16 cellular contexts compared by ENCODE assay signal in genomic region chr16:85438981-85439639, GRCh38.
"Had no signal": no experiment of that assay in that cellular context is flagged by ENCODE, and none has a peak within 500 bp of the region (broad histone marks: within the 10 kb centered on the region; RNA-seq: fewer than 3 reads in every experiment).

No MANE protein-coding gene starts in this region.

- H3K4me3 ChIP-seq: cardiac muscle cell, esophagus squamous epithelium, lung, psoas muscle, suprapubic skin had no signal

- H3K27me3 ChIP-seq: cardiac muscle cell, esophagus squamous epithelium, suprapubic skin had no signal

- H3K36me3 Mint-ChIP-seq: immature natural killer cell; naive thymus-derived CD8-positive, alpha-beta T cell had no signal

- H3K27ac Mint-ChIP-seq: activated CD8-positive, alpha-beta T cell treated with anti-CD3 and anti-CD28 coated beads, Interleukin-2, amount 10 ng/mL, durations not matched to agents 7 days and 5 days; activated T-helper 1 cell treated with anti-CD3 and anti-CD28 coated beads, Interleukin-12 subunit alpha, Interleukin-12 subunit beta, Interleukin-2, Interleukin-4 antibody, amounts not matched to agents 30 ng/mL and 10 ng/mL and 1 ng/mL, durations not matched to agents 14 hours and 24 hours and 36 hours; immature natural killer cell; naive thymus-derived CD8-positive, alpha-beta T cell had no signal

- H3K9me3 Mint-ChIP-seq: activated T-helper 1 cell treated with anti-CD3 and anti-CD28 coated beads, Interleukin-12 subunit alpha, Interleukin-12 subunit beta, Interleukin-2, Interleukin-4 antibody, amounts not matched to agents 30 ng/mL and 10 ng/mL and 1 ng/mL, durations not matched to agents 14 hours and 24 hours and 36 hours; immature natural killer cell; naive thymus-derived CD8-positive, alpha-beta T cell had no signal

- H3K4me3 Mint-ChIP-seq: activated CD8-positive, alpha-beta T cell treated with anti-CD3 and anti-CD28 coated beads, Interleukin-2, amount 10 ng/mL, durations not matched to agents 7 days and 5 days; activated T-helper 1 cell treated with anti-CD3 and anti-CD28 coated beads, Interleukin-12 subunit alpha, Interleukin-12 subunit beta, Interleukin-2, Interleukin-4 antibody, amounts not matched to agents 30 ng/mL and 10 ng/mL and 1 ng/mL, durations not matched to agents 14 hours and 24 hours and 36 hours; immature natural killer cell; naive thymus-derived CD8-positive, alpha-beta T cell had no signal

- ATAC-seq: activated CD8-positive, alpha-beta T cell treated with anti-CD3 and anti-CD28 coated beads, Interleukin-2, amount 10 ng/mL, durations not matched to agents 7 days and 5 days; left cardiac atrium; naive thymus-derived CD8-positive, alpha-beta T cell; psoas muscle; sciatic nerve; stimulated activated naive CD8-positive, alpha-beta T cell treated with anti-CD3 and anti-CD28 coated beads, Interleukin-15, Interleukin-2, amounts not matched to agents 100 U/mL and 50 U/mL, for 24 hours had no signal

- H3K9me3 ChIP-seq: esophagus squamous epithelium, psoas muscle, suprapubic skin had no signal

- H3K4me1 Mint-ChIP-seq: immature natural killer cell had no signal

- H3K4me1 ChIP-seq: psoas muscle had no signal

- H3K27me3 Mint-ChIP-seq: naive thymus-derived CD8-positive, alpha-beta T cell had no signal

- H3K36me3 ChIP-seq: cardiac muscle cell, esophagus squamous epithelium had no signal

- DNase-seq: activated CD4-positive, alpha-beta T cell treated with anti-CD3 and anti-CD28 coated beads for 48 hours; activated CD8-positive, alpha-beta T cell treated with anti-CD3 and anti-CD28 coated beads, Interleukin-2, amount 10 ng/mL, durations not matched to agents 7 days and 5 days; activated naive CD4-positive, alpha-beta T cell treated with Interleukin-2 at 50 U/mL for 16 hours; esophagus squamous epithelium; foreskin fibroblast; immature natural killer cell; left cardiac atrium; naive thymus-derived CD8-positive, alpha-beta T cell; psoas muscle; stimulated activated CD4-positive, alpha-beta T cell treated with anti-CD3 and anti-CD28 coated beads, Interleukin-2, amount 100 ng/mL, for 48 hours; stimulated activated naive CD8-positive, alpha-beta T cell treated with anti-CD3 and anti-CD28 coated beads, Interleukin-15, Interleukin-2, amounts not matched to agents 100 U/mL and 50 U/mL, for 24 hours had no signal
